In the genomic region with DNA sequence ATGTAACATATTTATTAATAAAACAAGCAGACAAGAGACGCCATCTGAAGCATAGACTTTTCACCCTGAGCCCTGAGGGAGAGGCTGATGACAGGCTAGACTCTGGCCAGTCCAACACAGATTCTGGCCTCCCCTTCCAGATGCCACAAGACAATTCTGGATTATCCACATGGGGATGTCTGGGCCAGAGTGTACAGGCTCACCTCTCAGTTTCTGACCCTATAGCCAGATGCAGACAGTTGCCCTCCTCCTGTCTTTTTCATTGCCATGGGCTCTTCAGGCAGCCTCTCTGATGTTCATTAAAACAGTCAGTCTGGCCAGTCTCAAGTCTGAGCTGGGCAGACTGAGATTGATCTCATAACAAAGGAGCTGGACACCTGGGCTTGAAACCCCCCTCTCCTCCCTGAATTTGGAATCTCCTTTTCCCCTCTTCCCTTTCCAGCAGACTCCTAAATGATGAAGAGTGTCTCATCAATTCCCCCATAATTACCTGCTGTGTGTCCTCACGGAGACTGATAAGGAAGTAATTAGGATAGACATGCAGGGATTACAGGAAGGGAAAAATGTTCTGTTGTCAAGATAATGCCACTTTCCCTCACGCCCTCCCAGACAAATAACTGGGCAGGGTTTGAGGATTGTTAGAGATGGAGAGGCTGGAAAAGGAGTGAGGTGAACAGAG, we compare ENCODE assay signal across 21 cellular contexts.
"Had no signal": no experiment of that assay in that cellular context is flagged by ENCODE, and none has a peak within 500 bp of the region (broad histone marks: within the 10 kb centered on the region; RNA-seq: fewer than 3 reads in every experiment).

No MANE protein-coding gene starts in this region.

- H3K4me3 ChIP-seq: heart left ventricle, lung, pancreas, smooth muscle cell, suprapubic skin, thyroid gland, upper lobe of left lung, uterus had no signal

- H3K4me1 ChIP-seq: heart left ventricle, pancreas, suprapubic skin, thyroid gland, upper lobe of left lung, uterus had no signal

- H3K4me2 ChIP-seq: smooth muscle cell had no signal

- H3K9me3 ChIP-seq: heart left ventricle, pancreas, suprapubic skin, thyroid gland, upper lobe of left lung, uterus had no signal

- H3K27me3 Mint-ChIP-seq: dendritic cell treated with granulocyte-macrophage colony-stimulating factor and Interleukin-4, amounts not matched to agents 40 ng/mL and 50 ng/mL, for 4 days; naive B cell had no signal

- H3K9me3 Mint-ChIP-seq: nephron had no signal

- H3K4me1 Mint-ChIP-seq: naive B cell had no signal

- H3K27me3 ChIP-seq: heart left ventricle, pancreas, suprapubic skin, thyroid gland, upper lobe of left lung, uterus had no signal

- H3K27ac Mint-ChIP-seq: dendritic cell treated with granulocyte-macrophage colony-stimulating factor and Interleukin-4, amounts not matched to agents 40 ng/mL and 50 ng/mL, for 4 days; nephron; progenitor cell of endocrine pancreas had no signal

- H3K27ac ChIP-seq: heart left ventricle, pancreas, suprapubic skin, thyroid gland, upper lobe of left lung, uterus had no signal

- H3K36me3 Mint-ChIP-seq: naive B cell had no signal

- DNase-seq: foreskin melanocyte; heart left ventricle; hippocampal formation; left colon; left ventricle myocardium superior; mesenchymal stem cell; naive B cell; occipital lobe; pancreas; right cardiac atrium; stimulated activated CD4-positive, alpha-beta T cell treated with anti-CD3 and anti-CD28 coated beads, Interleukin-2, amount 100 ng/mL, for 48 hours; stimulated activated naive CD8-positive, alpha-beta T cell treated with anti-CD3 and anti-CD28 coated beads, Interleukin-15, Interleukin-2, amounts not matched to agents 100 U/mL and 50 U/mL, for 24 hours; thyroid gland; upper lobe of left lung; uterus had no signal

- H3K4me3 Mint-ChIP-seq: dendritic cell treated with granulocyte-macrophage colony-stimulating factor and Interleukin-4, amounts not matched to agents 40 ng/mL and 50 ng/mL, for 4 days; naive B cell; nephron had no signal

- H3K36me3 ChIP-seq: heart left ventricle, pancreas, suprapubic skin, thyroid gland, upper lobe of left lung, uterus had no signal
